ENCODE assay signal across 8 cellular contexts in genomic region chr19:1248454-1249297, GRCh38. TPM values are rescaled to one million over a fixed set of nuclear protein-coding genes. Genes with fewer than 3 reads are reported as not detected.
DNase-seq lines count a peak whose midpoint lies in the region; ATAC-seq and TF ChIP-seq lines count a peak whose summit lies in the region.

Gene MIDN (plus strand): TSS chr19:1248583. CDS start chr19:1250297, 1,714 bp downstream.

- H3K36me3 Mint-ChIP-seq in stimulated activated memory B cell treated with anti-CD40 and anti-IgM and Interleukin-4, amounts not matched to agents 10 μg/mL and 1 μg/mL and 100 μg/mL, for 72 hours: peaks cover 23% of the 10 kb centered on the region

- H3K27me3 Mint-ChIP-seq in stimulated activated memory B cell treated with anti-CD40 and anti-IgM and Interleukin-4, amounts not matched to agents 10 μg/mL and 1 μg/mL and 100 μg/mL, for 72 hours: no peaks in the 10 kb centered on the region

- no peaks in the 10 kb centered on the region for H3K27me3 ChIP-seq in mucosa of rectum (ENCODE audit: control insufficient read depth in 2 of 2, insufficient read depth in 2 of 2, low read length in 2 of 2)

- H3K27ac Mint-ChIP-seq in stimulated activated memory B cell treated with anti-CD40 and anti-IgM and Interleukin-4, amounts not matched to agents 10 μg/mL and 1 μg/mL and 100 μg/mL, for 72 hours: peak within 1 kb of the TSS; percentile 81

- H3K9me3 Mint-ChIP-seq in stimulated activated memory B cell treated with anti-CD40 and anti-IgM and Interleukin-4, amounts not matched to agents 10 μg/mL and 1 μg/mL and 100 μg/mL, for 72 hours: no peaks in the 10 kb centered on the region

- peaks cover 41 to 49% of the 10 kb centered on the region in 2 donors for H3K4me1 ChIP-seq in mucosa of rectum (ENCODE audit: control insufficient read depth in 2 of 2, insufficient read depth in 2 of 2, low read length in 2 of 2)

- TF ChIP-seq POLR2A in GM18526 (IDR thresholded peaks at IDR 0.05; ENCODE audit: extremely low read depth, insufficient read length): peak; percentile 94

- H3K27ac ChIP-seq in mucosa of rectum (ENCODE audit: low read depth in 2 of 2, low read length in 2 of 2): peak within 1 kb of the TSS; percentile 99

- H3K4me1 Mint-ChIP-seq in stimulated activated memory B cell treated with anti-CD40 and anti-IgM and Interleukin-4, amounts not matched to agents 10 μg/mL and 1 μg/mL and 100 μg/mL, for 72 hours: peaks cover 34% of the 10 kb centered on the region

- peaks cover 4% of the 10 kb centered on the region in 2 donors for H3K36me3 ChIP-seq in mucosa of rectum (ENCODE audit: control insufficient read depth in 2 of 2, insufficient read depth in 2 of 2, low read length in 2 of 2)

- peak within 1 kb of the TSS; percentile 83 to 91 for H3K9ac ChIP-seq in mucosa of rectum (ENCODE audit: low read depth in 1 of 2, low read length in 2 of 2)

- DNase-seq in AG09309 (ENCODE audit: low read depth) (no peak), NCI-H748 treated with DMSO at 0.1 percent for 48 hours (lab: John Stamatoyannopoulos, UW) (peak; percentile 59), activated T-cell treated with anti-CD3 and anti-CD28 coated beads for 1 hour (ENCODE audit: low read depth) (peak; percentile 81), epithelial cell of proximal tubule (ENCODE audit: low read depth) (no peak)

- H3K9me3 ChIP-seq in mucosa of rectum (ENCODE audit: control insufficient read depth in 2 of 2, low read length in 2 of 2): no peaks in the 10 kb centered on the region

- H3K4me3 ChIP-seq in AG09309 (ENCODE audit: control insufficient read depth, low read depth, low read length): peak within 1 kb of the TSS; percentile 68
- H3K4me3 ChIP-seq in epithelial cell of proximal tubule (ENCODE audit: low read depth, low read length): peak within 1 kb of the TSS; percentile 76
- H3K4me3 ChIP-seq in mucosa of rectum (ENCODE audit: low read length in 2 of 2): peak within 1 kb of the TSS; percentile 68 to 79

- H3K4me3 Mint-ChIP-seq in stimulated activated memory B cell treated with anti-CD40 and anti-IgM and Interleukin-4, amounts not matched to agents 10 μg/mL and 1 μg/mL and 100 μg/mL, for 72 hours: peak within 1 kb of the TSS; percentile 82

- TF ChIP-seq CTCF in AG09309 (IDR thresholded peaks at IDR 0.05; ENCODE audit: control insufficient read depth, insufficient read depth, low read depth, low read length, missing control alignments): peak; percentile 42
- peak; percentile 63 for TF ChIP-seq CTCF in epithelial cell of proximal tubule (conservative IDR thresholded peaks at IDR 0.05; ENCODE audit: low read depth, low read length)

- peak; percentile 22 for ATAC-seq in HG03095 (IDR thresholded peaks at IDR 0.05; ENCODE audit: unreplicated experiment)
- ATAC-seq in stimulated activated memory B cell treated with anti-CD40 and anti-IgM and Interleukin-4, amounts not matched to agents 10 μg/mL and 1 μg/mL and 100 μg/mL, for 72 hours: peak; percentile 37

RNA-seq across cellular contexts. Expression of gene MIDN, which starts in this region (rescaled TPM):
- total RNA-seq in epithelial cell of proximal tubule: 44.1 and 66.3 TPM in 2 replicates

Comparison
In these comparisons a context has a peak if more than half of its experiments do, and no peak if none do; other contexts are left out.
1. DNase-seq: peak in NCI-H748 treated with DMSO at 0.1 percent for 48 hours (single experiment) and activated T-cell treated with anti-CD3 and anti-CD28 coated beads for 1 hour (single experiment); none in AG09309 (single experiment) and epithelial cell of proximal tubule (single experiment).
2. Peak in every context shown above with its lines, with median percentiles within 50 percentile points of each other: H3K4me3 ChIP-seq.